In genomic region chr15:90875549-90875981, GRCh38 we compare ENCODE assay signal across 17 cellular contexts. TPM values are rescaled to one million over a fixed set of nuclear protein-coding genes. Genes with fewer than 3 reads are reported as not detected.
A peak's percentile ranks its signal among the peaks of the same experiment; 100 is the strongest.
DNase-seq lines count a peak whose midpoint lies in the region; ATAC-seq and TF ChIP-seq lines count a peak whose summit lies in the region.
"Had no signal": no experiment of that assay in that cellular context is flagged by ENCODE, and none has a peak within 500 bp of the region (broad histone marks: within the 10 kb centered on the region; RNA-seq: fewer than 3 reads in every experiment).

No MANE protein-coding gene starts in this region.

- H3K36me3 ChIP-seq in neuronal stem cell (replicated peaks in 1 of 2; ENCODE audit: control insufficient read depth in 2 of 2, insufficient read depth in 2 of 2, low read length in 2 of 2) = peaks cover 18 to 34% of the 10 kb centered on the region in 2 donors

- H3K27me3 Mint-ChIP-seq in activated T-cell treated with anti-CD3 and anti-CD28 coated beads, Interleukin-2, amount 50 U/mL, for 72 hours (ENCODE audit: low read depth) = no peaks in the 10 kb centered on the region
- no peaks in the 10 kb centered on the region for H3K27me3 Mint-ChIP-seq in chondrocyte (ENCODE audit: low read depth)
- H3K27me3 Mint-ChIP-seq: CD4-positive, CD25-positive, alpha-beta regulatory T cell had no signal

- H3K9me3 Mint-ChIP-seq in activated T-cell treated with anti-CD3 and anti-CD28 coated beads, Interleukin-2, amount 50 U/mL, for 72 hours = no peaks in the 10 kb centered on the region
- no peaks in the 10 kb centered on the region for H3K9me3 Mint-ChIP-seq in chondrocyte (ENCODE audit: low read depth)
- H3K9me3 Mint-ChIP-seq: CD4-positive, CD25-positive, alpha-beta regulatory T cell had no signal

- H3K18ac ChIP-seq in neuronal stem cell (ENCODE audit: low read length) = peak overlapping the region; percentile 71

- DNase-seq in activated T-cell treated with anti-CD3 and anti-CD28 coated beads, Interleukin-2, amount 50 U/mL, for 72 hours = no peak
- DNase-seq in activated T-cell treated with anti-CD3 and anti-CD28 coated beads for 4 hours (no peak), RWPE1 (ENCODE audit: low spot score) (no peak), chondrocyte (ENCODE audit: low spot score) (peak; percentile 87), neuronal stem cell (ENCODE audit: low spot score) (no peak)
- no peak for DNase-seq in stimulated activated naive CD4-positive, alpha-beta T cell (lab: John Stamatoyannopoulos, UW)
- DNase-seq: AML-193; CD4-positive, CD25-positive, alpha-beta regulatory T cell; DMS79 treated with DMSO at 0.1 percent for 48 hours; KBM-7; NCI-H1092 treated with DMSO at 0.1 percent for 48 hours; NCI-H1694 treated with DMSO at 0.1 percent for 48 hours; NCI-H345; NCI-H526 treated with DMSO at 0.1 percent for 48 hours; NK-92 treated with Interleukin-12 subunit alpha and Interleukin-12 subunit beta, amount 100 ng/mL, for 24 hours; OCI-M1 had no signal

- H4K91ac ChIP-seq in neuronal stem cell (ENCODE audit: low read depth, low read length, poor library complexity) = peak overlapping the region; percentile 47

- no peaks in the 10 kb centered on the region for H3K9me3 ChIP-seq in neuronal stem cell (replicated peaks in 1 of 2; ENCODE audit: control insufficient read depth in 2 of 2, insufficient read depth in 1 of 2, low read depth in 1 of 2, low read length in 2 of 2)

- H3K27ac Mint-ChIP-seq in activated T-cell treated with anti-CD3 and anti-CD28 coated beads, Interleukin-2, amount 50 U/mL, for 72 hours = peak overlapping the region; percentile 8
- H3K27ac Mint-ChIP-seq in chondrocyte (ENCODE audit: unreplicated experiment) = no peak overlapping the region

- no peak overlapping the region for H2BK5ac ChIP-seq in neuronal stem cell (ENCODE audit: low read length)

- peak overlapping the region; percentile 8; the same call in 1 of the 2 replicates for H3K27ac ChIP-seq in RWPE1
- H3K27ac ChIP-seq in neuronal stem cell (replicated peaks; ENCODE audit: low read length) = no peak overlapping the region

- no CpG with 5 or more reads among the region's 12 CpGs for WGBS in neuronal stem cell (ENCODE audit: extremely low coverage in 2 of 2, insufficient read length in 2 of 2, insufficient replicate concordance in 1 of 2), 2 donors

- no peak for ATAC-seq in activated T-cell treated with anti-CD3 and anti-CD28 coated beads, Interleukin-2, amount 50 U/mL, for 72 hours (replicated peaks in 1 of 2)
- no peak for ATAC-seq in HG03439 (IDR thresholded peaks at IDR 0.05; ENCODE audit: unreplicated experiment)

- H3K79me1 ChIP-seq in neuronal stem cell (ENCODE audit: low read depth, low read length) = peaks cover 3% of the 10 kb centered on the region

- H3K27me3 ChIP-seq in neuronal stem cell (ENCODE audit: control insufficient read depth in 3 of 3, insufficient read depth in 3 of 3, low read depth in 1 of 3, low read length in 3 of 3) = no peaks in the 10 kb centered on the region

- peak overlapping the region; percentile 78 for H3K23ac ChIP-seq in neuronal stem cell (ENCODE audit: low read depth, low read length, poor library complexity)

- H2BK12ac ChIP-seq in neuronal stem cell (ENCODE audit: low read length) = no peak overlapping the region

- peak overlapping the region; percentile 44 to 76 for H3K4me3 Mint-ChIP-seq in activated T-cell treated with anti-CD3 and anti-CD28 coated beads, Interleukin-2, amount 50 U/mL, for 72 hours
- H3K4me3 Mint-ChIP-seq in chondrocyte (ENCODE audit: unreplicated experiment) = no peak overlapping the region

- H3K4me3 ChIP-seq in neuronal stem cell (ENCODE audit: low read length in 2 of 2) = peak overlapping the region in 1 of 2 donors; percentile 29

- peaks cover 21% of the 10 kb centered on the region in 2 donors for H3K4me1 ChIP-seq in neuronal stem cell (ENCODE audit: control insufficient read depth in 2 of 2, insufficient read depth in 1 of 2, low read depth in 1 of 2, low read length in 2 of 2)

- CTCF ChIA-PET in RWPE1 (lab: Yijun Ruan, JAX) = no interaction called here

- H3K4me2 ChIP-seq in neuronal stem cell (ENCODE audit: insufficient read depth, low read length, poor library complexity, severe bottlenecking) = no peak overlapping the region

- no peak overlapping the region for H2BK120ac ChIP-seq in neuronal stem cell (ENCODE audit: low read depth, low read length)

- no peak overlapping the region for H3K4ac ChIP-seq in neuronal stem cell (ENCODE audit: low read length)

- peak overlapping the region; percentile 51 for H2AK5ac ChIP-seq in neuronal stem cell (ENCODE audit: low read depth, low read length)

- H3K4me1 Mint-ChIP-seq in activated T-cell treated with anti-CD3 and anti-CD28 coated beads, Interleukin-2, amount 50 U/mL, for 72 hours (ENCODE audit: low read depth) = peaks cover 66% of the 10 kb centered on the region
- H3K4me1 Mint-ChIP-seq in chondrocyte (ENCODE audit: low read depth) = peaks cover 28% of the 10 kb centered on the region

- POLR2A ChIA-PET in RWPE1 (lab: Yijun Ruan, JAX; ENCODE audit: low non-redundant PET) = no interaction called here

- no peak overlapping the region for H2AFZ ChIP-seq in neuronal stem cell (ENCODE audit: low read length)

- peaks cover 32 to 43% of the 10 kb centered on the region in 2 donors for H3K36me3 Mint-ChIP-seq in activated T-cell treated with anti-CD3 and anti-CD28 coated beads, Interleukin-2, amount 50 U/mL, for 72 hours (ENCODE audit: insufficient read depth in 2 of 2)
- peaks cover 23% of the 10 kb centered on the region for H3K36me3 Mint-ChIP-seq in chondrocyte (ENCODE audit: low read depth)

- no peak overlapping the region for H4K8ac ChIP-seq in neuronal stem cell (ENCODE audit: low read depth, low read length)

- peak overlapping the region; percentile 35 for H2BK15ac ChIP-seq in neuronal stem cell (ENCODE audit: low read length)

- no peak overlapping the region for H3K9ac ChIP-seq in neuronal stem cell (ENCODE audit: low read depth, low read length, poor library complexity)

- H3K14ac ChIP-seq in neuronal stem cell (ENCODE audit: low read length) = peak overlapping the region; percentile 47

- TF ChIP-seq CTCF in RWPE1 (conservative IDR thresholded peaks at IDR 0.05; ENCODE audit: low read depth) (no peak), chondrocyte (IDR thresholded peaks at IDR 0.05) (no peak)

RNA-seq across cellular contexts. Expression of gene FURIN, which starts 7.2 kb away (rescaled TPM):
- 100 to 1,000 TPM; 604 to 721 TPM for total RNA-seq in activated T-cell treated with anti-CD3 and anti-CD28 coated beads, Interleukin-2, amount 50 U/mL, for 72 hours
- total RNA-seq in chondrocyte = 66.2 to 118 TPM (median 71.1 TPM) in 3 replicates
- polyA plus RNA-seq in neuronal stem cell (2013, experiment 1 of 2) = 19.3 TPM
- 19.0 TPM for polyA plus RNA-seq in neuronal stem cell (2013, experiment 2 of 2)

RNA-seq across cellular contexts. Expression of gene FES, which starts 8.7 kb away (rescaled TPM):
- total RNA-seq in activated T-cell treated with anti-CD3 and anti-CD28 coated beads, Interleukin-2, amount 50 U/mL, for 72 hours = 10 to 100 TPM; 68.3 to 81.5 TPM
- total RNA-seq in chondrocyte = 2.4 to 2.7 TPM (median 2.4 TPM) in 3 replicates
- polyA plus RNA-seq in neuronal stem cell (2013, experiment 1 of 2) = 2.6 TPM
- 2.3 TPM for polyA plus RNA-seq in neuronal stem cell (2013, experiment 2 of 2)

RNA-seq across cellular contexts. Expression of gene MAN2A2, which starts 27.5 kb away (rescaled TPM):
- 100 to 1,000 TPM; 159 to 190 TPM for total RNA-seq in activated T-cell treated with anti-CD3 and anti-CD28 coated beads, Interleukin-2, amount 50 U/mL, for 72 hours
- 49.4 to 57.0 TPM (median 51.4 TPM) in 3 replicates for total RNA-seq in chondrocyte
- 41.6 TPM for polyA plus RNA-seq in neuronal stem cell (2013, experiment 1 of 2)
- 37.8 TPM for polyA plus RNA-seq in neuronal stem cell (2013, experiment 2 of 2)

RNA-seq across cellular contexts. Expression of gene HDDC3, which starts 56.8 kb away (rescaled TPM):
- total RNA-seq in activated T-cell treated with anti-CD3 and anti-CD28 coated beads, Interleukin-2, amount 50 U/mL, for 72 hours = 10 to 100 TPM; 37.6 to 53.7 TPM
- total RNA-seq in chondrocyte = 10.5 to 12.2 TPM (median 10.8 TPM) in 3 replicates
- 17.1 TPM for polyA plus RNA-seq in neuronal stem cell (2013, experiment 1 of 2)
- 16.8 TPM for polyA plus RNA-seq in neuronal stem cell (2013, experiment 2 of 2)

RNA-seq across cellular contexts. Expression of gene UNC45A, which starts 59.5 kb away (rescaled TPM):
- 10 to 100 TPM; 65.9 to 76.8 TPM for total RNA-seq in activated T-cell treated with anti-CD3 and anti-CD28 coated beads, Interleukin-2, amount 50 U/mL, for 72 hours
- total RNA-seq in chondrocyte = 70.9 to 85.7 TPM (median 73.2 TPM) in 3 replicates
- polyA plus RNA-seq in neuronal stem cell (2013, experiment 1 of 2) = 29.4 TPM
- 28.4 TPM for polyA plus RNA-seq in neuronal stem cell (2013, experiment 2 of 2)

Comparison
In these comparisons a context has a peak if more than half of its experiments do, and no peak if none do; other contexts are left out.
1. RNA of gene FES, which starts 8.7 kb away (total RNA-seq): 68.3 to 81.5 TPM in activated T-cell treated with anti-CD3 and anti-CD28 coated beads, Interleukin-2, amount 50 U/mL, for 72 hours; 2.4 to 2.7 TPM in chondrocyte; every median in the first group is over 10 times any median in the second.